ENCODE assay signal across 1 cellular context in genomic region chr16:85623997-85624601, GRCh38.
TF ChIP-seq lines count a peak whose summit lies in the region.

No MANE protein-coding gene starts in this region.

TF ChIP-seq in IMR-90, 13 proteins besides CTCF, POLR2A, EP300 and RAD21:
- no peak for TF ChIP-seq RFX5 (IDR thresholded peaks at IDR 0.05; ENCODE audit: low read depth, low read length)
